In the genomic region with DNA sequence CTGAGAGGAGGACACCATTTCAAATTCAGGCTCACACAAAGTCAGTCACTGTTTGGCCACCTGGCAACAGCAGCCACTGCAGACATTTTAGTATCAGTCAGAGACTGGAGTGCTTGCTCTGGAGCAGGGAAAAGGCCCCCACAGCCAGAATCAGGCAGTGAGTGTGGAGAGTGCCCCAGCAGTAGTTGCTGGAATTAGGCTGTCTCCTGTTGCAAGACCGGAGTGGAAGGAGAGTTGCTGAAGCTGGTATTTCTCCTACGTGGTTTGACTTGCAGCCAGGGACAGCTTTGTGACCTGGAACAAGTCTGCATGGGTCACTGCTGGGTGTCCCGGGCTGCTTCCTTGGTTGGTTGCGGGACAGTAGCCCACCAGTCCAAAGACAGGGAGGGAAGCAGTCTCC, we compare ENCODE assay signal across 12 cellular contexts.
DNase-seq lines count a peak whose midpoint lies in the region; ATAC-seq, FAIRE-seq and TF ChIP-seq lines count a peak whose summit lies in the region.
"Had no signal": no experiment of that assay in that cellular context is flagged by ENCODE, and none has a peak within 500 bp of the region (broad histone marks: within the 10 kb centered on the region; RNA-seq: fewer than 3 reads in every experiment).

No MANE protein-coding gene starts in this region.

- H3K36me3 ChIP-seq in K562 (ENCODE audit: control insufficient read depth, insufficient read depth, low read length), result no peaks in the 10 kb centered on the region
- H3K36me3 ChIP-seq in left ventricle myocardium inferior, result no peaks in the 10 kb centered on the region
- no peaks in the 10 kb centered on the region for H3K36me3 ChIP-seq in kidney (ENCODE audit: control insufficient read depth in 1 of 2, insufficient read depth in 2 of 2, low read length in 2 of 2)
- no peaks in the 10 kb centered on the region for H3K36me3 ChIP-seq in sigmoid colon
- H3K36me3 ChIP-seq in mesenchymal stem cell (ENCODE audit: control insufficient read depth in 1 of 2, insufficient read depth in 2 of 2, low read depth in 1 of 2, low read length in 2 of 2), result peaks cover 0 to 8% of the 10 kb centered on the region in 2 experiments

- H2BK12ac ChIP-seq in mesenchymal stem cell (ENCODE audit: low read length in 2 of 2), result no peak overlapping the region

- H3K4me1 ChIP-seq in K562 (replicated peaks in 1 of 2; ENCODE audit: control insufficient read depth in 2 of 2, insufficient read depth in 2 of 2, low read length in 2 of 2) (no peaks in the 10 kb centered on the region; a peak in 1 of 5 replicates), left ventricle myocardium inferior (peaks cover 52% of the 10 kb centered on the region), kidney (ENCODE audit: control insufficient read depth in 1 of 2, insufficient read depth in 1 of 2, low read depth in 1 of 2, low read length in 2 of 2) (no peaks in the 10 kb centered on the region), sigmoid colon (peaks cover 0 to 24% (median 9%) of the 10 kb centered on the region in 4 donors), mesenchymal stem cell (ENCODE audit: control insufficient read depth, insufficient read depth, low read depth, low read length) (no peaks in the 10 kb centered on the region)

- H3K9me1 ChIP-seq in K562 (ENCODE audit: control insufficient read depth, insufficient read depth, low read length), result peaks cover 4% of the 10 kb centered on the region

- H3K14ac ChIP-seq in mesenchymal stem cell (ENCODE audit: low read length in 2 of 2), result no peak overlapping the region

- H3K79me1 ChIP-seq in mesenchymal stem cell (replicated peaks; ENCODE audit: low read length, poor library complexity, severe bottlenecking), result peaks cover 24% of the 10 kb centered on the region

- BruUV-seq in K562 (replicated peaks; lab: Mats Ljungman, UMichigan), result no TSS peak

- no peak overlapping the region for H4K8ac ChIP-seq in mesenchymal stem cell (ENCODE audit: low read length)

- CTCF ChIA-PET in K562 (lab: Yijun Ruan, JAX; ENCODE audit: low intra/inter-chr PET ratio), result interaction anchor here (1.7 to 2.5 kb wide), 2 partner anchors 318 to 553 kb away, joined by 3 to 15 read pairs; no protein-coding TSS in a partner anchor

- H3K9me3 ChIP-seq in K562 (replicated peaks; ENCODE audit: control insufficient read depth, insufficient read depth, low read depth, low read length) (no peaks in the 10 kb centered on the region), left ventricle myocardium inferior (replicated peaks) (peaks cover 13% of the 10 kb centered on the region), kidney (ENCODE audit: control insufficient read depth in 1 of 2, low read length in 2 of 2) (no peaks in the 10 kb centered on the region), sigmoid colon (no peaks in the 10 kb centered on the region), mesenchymal stem cell (ENCODE audit: control insufficient read depth, low read length) (peaks cover under 1% of the 10 kb centered on the region)

- H3K4ac ChIP-seq in mesenchymal stem cell (ENCODE audit: low read depth in 1 of 2, low read length in 2 of 2), result no peak overlapping the region

- ATAC-seq in K562, result peak; percentile 31

- FAIRE-seq in K562 (lab: Jason Lieb, UNC) (no peak), kidney (lab: Jason Lieb, UNC) (no peak)
- FAIRE-seq: RCC 7860 had no signal

- H3K4me2 ChIP-seq in K562 (ENCODE audit: insufficient read depth, low read length) (no peak overlapping the region), mesenchymal stem cell (ENCODE audit: low read length, poor library complexity, severe bottlenecking) (no peak overlapping the region)

- H3K27me3 ChIP-seq in K562 (ENCODE audit: control insufficient read depth in 2 of 2, insufficient read depth in 2 of 2, low read length in 2 of 2) (no peaks in the 10 kb centered on the region), left ventricle myocardium inferior (ENCODE audit: low read depth) (no peaks in the 10 kb centered on the region), sigmoid colon (no peaks in the 10 kb centered on the region), mesenchymal stem cell (ENCODE audit: control insufficient read depth in 1 of 2, insufficient read depth in 1 of 2, low read length in 2 of 2) (no peaks in the 10 kb centered on the region)

- no peak overlapping the region for H2BK15ac ChIP-seq in mesenchymal stem cell (ENCODE audit: low read depth, poor library complexity, severe bottlenecking)

- in situ Hi-C loops in K562 (cut with MboI), result no loop called here

- no peak for TF ChIP-seq POLR2A in K562 (conservative IDR thresholded peaks at IDR 0.05)
- no peak for TF ChIP-seq POLR2A in sigmoid colon (IDR thresholded peaks at IDR 0.05)

- H2BK5ac ChIP-seq in mesenchymal stem cell (ENCODE audit: low read depth, low read length, poor library complexity, severe bottlenecking), result no peak overlapping the region

- TF ChIP-seq CTCF in K562 (IDR thresholded peaks at IDR 0.05 in 2 of 3, conservative IDR thresholded peaks at IDR 0.05 in 1 of 3; ENCODE audit: insufficient read depth in 2 of 3, low read depth in 1 of 3, low read length in 3 of 3) (no peak), left ventricle myocardium inferior (IDR thresholded peaks at IDR 0.05; ENCODE audit: borderline replicate concordance) (no peak), kidney (IDR thresholded peaks at IDR 0.05; ENCODE audit: borderline replicate concordance, extremely low read depth, insufficient read depth) (no peak), sigmoid colon (IDR thresholded peaks at IDR 0.05) (no peak)

- intact Hi-C loops in K562 (cut with micrococcal nuclease), result loop anchor here (1.0 to 5.0 kb wide), 3 partner anchors 78 to 318 kb away; partner anchors contain the start of gene TMEM168
- intact Hi-C loops in left ventricle myocardium inferior (cut with micrococcal nuclease), result no loop called here
- intact Hi-C loops in kidney (cut with DNase I), result no loop called here
- intact Hi-C loops in sigmoid colon (cut with DNase I), result no loop called here

- no peaks in the 10 kb centered on the region for H3K79me2 ChIP-seq in K562 (ENCODE audit: control insufficient read depth, insufficient read depth, low read length)

- H3K23ac ChIP-seq in mesenchymal stem cell (ENCODE audit: low read length in 2 of 2), result no peak overlapping the region

- H2AFZ ChIP-seq in K562 (ENCODE audit: low read depth, low read length), result no peak overlapping the region
- H2AFZ ChIP-seq in mesenchymal stem cell (ENCODE audit: low read depth, low read length), result no peak overlapping the region

- no peak overlapping the region for H3K18ac ChIP-seq in mesenchymal stem cell (ENCODE audit: low read depth in 1 of 2, low read length in 2 of 2)

- H2BK120ac ChIP-seq in mesenchymal stem cell (ENCODE audit: low read depth, low read length), result no peak overlapping the region

- peaks cover 12% of the 10 kb centered on the region for H4K20me1 ChIP-seq in K562 (replicated peaks; ENCODE audit: control insufficient read depth, insufficient read depth, low read length)

- H3K4me3 ChIP-seq in K562 (no peak overlapping the region), left ventricle myocardium inferior (peak overlapping the region; percentile 17), kidney (ENCODE audit: low read length in 2 of 2) (no peak overlapping the region), sigmoid colon (no peak overlapping the region), mesenchymal stem cell (ENCODE audit: insufficient read depth in 1 of 2, low read depth in 1 of 2, low read length in 2 of 2) (no peak overlapping the region)

- TF ChIP-seq RAD21 in K562 (CRISPR knock-in tag; conservative IDR thresholded peaks at IDR 0.05 in 1 of 2, IDR thresholded peaks at IDR 0.05 in 1 of 2), result no peak

- 46% methylated on average over 4 of the region's 4 CpGs for WGBS in K562 (ENCODE audit: insufficient coverage, low coverage, missing lambda C conversion rate)
- 95 to 98% methylated on average over 4 of the region's 4 CpGs for WGBS in sigmoid colon, 2 donors
- WGBS in mesenchymal stem cell, result 95% methylated on average over 4 of the region's 4 CpGs

- DNase-seq in K562 (ENCODE audit: extremely low read depth in 1 of 4, low spot score in 3 of 4) (no peak), left ventricle myocardium inferior (peak; percentile 28), myocyte (ENCODE audit: low read depth) (peak; percentile 41), kidney (no peak), sigmoid colon (no peak), Ammon's horn (ENCODE audit: low spot score) (no peak), mesenchymal stem cell (no peak)
- DNase-seq: C1 segment of cervical spinal cord, GOT3, NCI-H2081 had no signal

- H2AK5ac ChIP-seq in mesenchymal stem cell (ENCODE audit: low read length, severe bottlenecking), result no peak overlapping the region

- no peak for TF ChIP-seq EP300 in K562 (IDR thresholded peaks at IDR 0.05; ENCODE audit: low read length)
- no peak for TF ChIP-seq EP300 in sigmoid colon (IDR thresholded peaks at IDR 0.05)

- H3K9ac ChIP-seq in K562 (ENCODE audit: insufficient read depth in 1 of 2, low read depth in 2 of 2, low read length in 2 of 2) (no peak overlapping the region), kidney (ENCODE audit: low read length in 2 of 2) (no peak overlapping the region), mesenchymal stem cell (ENCODE audit: low read length) (no peak overlapping the region)

- POLR2A ChIA-PET in K562 (lab: Yijun Ruan, JAX), result interaction anchor here (0.6 kb wide), 1 partner anchor 117 kb away, joined by 3 read pairs; no protein-coding TSS in a partner anchor

- H3K27ac ChIP-seq in K562 (ENCODE audit: extremely low read depth, low read depth, low read length), result no peak overlapping the region
- H3K27ac ChIP-seq in left ventricle myocardium inferior (replicated peaks), result peak overlapping the region; percentile 75
- no peak overlapping the region for H3K27ac ChIP-seq in kidney (ENCODE audit: low read depth in 2 of 2, low read length in 2 of 2)
- H3K27ac ChIP-seq in sigmoid colon, result no peak overlapping the region
- no peak overlapping the region for H3K27ac ChIP-seq in mesenchymal stem cell (ENCODE audit: low read length, poor library complexity, severe bottlenecking)
- H3K27ac ChIP-seq: HL-60 had no signal

- no peak overlapping the region for H4K91ac ChIP-seq in mesenchymal stem cell (ENCODE audit: low read length)

TF ChIP-seq in K562, 482 proteins besides CTCF, POLR2A, EP300 and RAD21 (continues in another document):
- TF ChIP-seq ZNF347 (CRISPR knock-in tag; IDR thresholded peaks at IDR 0.05; ENCODE audit: low read depth) (no peak), GATAD2A (IDR thresholded peaks at IDR 0.05) (no peak), HSF4 (CRISPR knock-in tag; IDR thresholded peaks at IDR 0.05; ENCODE audit: borderline replicate concordance) (no peak)

Comparison
In these comparisons a context has a peak if more than half of its experiments do, and no peak if none do; other contexts are left out.
1. DNase-seq: peak in left ventricle myocardium inferior (single experiment) and myocyte (single experiment); none in K562 (0 of 4), kidney (single experiment), sigmoid colon (single experiment), Ammon's horn (single experiment) and mesenchymal stem cell (single experiment).